Comparison of ENCODE assay signal across 17 cellular contexts in genomic region chr17:63762106-63763078, GRCh38. TPM values are rescaled to one million over a fixed set of nuclear protein-coding genes. Genes with fewer than 3 reads are reported as not detected.
DNase-seq lines count a peak whose midpoint lies in the region; ATAC-seq, FAIRE-seq and TF ChIP-seq lines count a peak whose summit lies in the region.
"Had no signal": no experiment of that assay in that cellular context is flagged by ENCODE, and none has a peak within 500 bp of the region (broad histone marks: within the 10 kb centered on the region; RNA-seq: fewer than 3 reads in every experiment).

No MANE protein-coding gene starts in this region.

- TF ChIP-seq EP300 in HepG2 (IDR thresholded peaks at IDR 0.05; ENCODE audit: low read depth in 2 of 2, low read length in 2 of 2) (no peak), HepG2 (CRISPR knock-in tag; IDR thresholded peaks at IDR 0.05; ENCODE audit: borderline replicate concordance) (no peak)

- POLR2A ChIA-PET in activated CD8-positive, alpha-beta T cell treated with anti-CD3 and anti-CD28 coated beads, Interleukin-2, amount 10 ng/mL, durations not matched to agents 7 days and 5 days (lab: Charles Lee): interaction anchor here (0.9 to 4.1 kb wide), 4 partner anchors 11 to 64 kb away, joined by 3 to 18 read pairs (median 6); partner anchors contain the start of genes CCDC47 and DDX42
- POLR2A ChIA-PET in activated CD8-positive, alpha-beta T cell treated with anti-CD3 and anti-CD28 coated beads for 36 hours (lab: Charles Lee): interaction anchor here (0.6 to 1.8 kb wide), 9 partner anchors 8 to 141 kb away, joined by 3 to 13 read pairs (median 4); partner anchors contain the start of genes CCDC47, DDX42 and STRADA
- POLR2A ChIA-PET in HepG2 (lab: Yijun Ruan, JAX): interaction anchor here (1.1 to 3.5 kb wide), 2 partner anchors 11 to 21 kb away, joined by 3 to 20 read pairs; partner anchors contain the start of genes CCDC47, DDX42 and STRADA

- H3K9me3 Mint-ChIP-seq in activated CD8-positive, alpha-beta T cell treated with anti-CD3 and anti-CD28 coated beads, Interleukin-2, amount 10 ng/mL, durations not matched to agents 7 days and 5 days (ENCODE audit: insufficient read depth): no peaks in the 10 kb centered on the region
- H3K9me3 Mint-ChIP-seq in activated CD8-positive, alpha-beta T cell treated with anti-CD3 and anti-CD28 coated beads for 36 hours: no peaks in the 10 kb centered on the region
- no peaks in the 10 kb centered on the region for H3K9me3 Mint-ChIP-seq in activated T-helper 1 cell treated with anti-CD3 and anti-CD28 coated beads, Interleukin-12 subunit alpha, Interleukin-12 subunit beta, Interleukin-2, Interleukin-4 antibody, amounts not matched to agents 30 ng/mL and 10 ng/mL and 1 ng/mL, durations not matched to agents 14 hours and 24 hours and 36 hours
- H3K9me3 Mint-ChIP-seq in type B pancreatic cell: no peaks in the 10 kb centered on the region
- H3K9me3 Mint-ChIP-seq: immature natural killer cell, mesothelial cell of epicardium had no signal

- H3K4me1 Mint-ChIP-seq in activated CD8-positive, alpha-beta T cell treated with anti-CD3 and anti-CD28 coated beads, Interleukin-2, amount 10 ng/mL, durations not matched to agents 7 days and 5 days (ENCODE audit: low read depth): peaks cover 28% of the 10 kb centered on the region
- peaks cover 22% of the 10 kb centered on the region for H3K4me1 Mint-ChIP-seq in activated CD8-positive, alpha-beta T cell treated with anti-CD3 and anti-CD28 coated beads for 36 hours (ENCODE audit: low read depth)
- H3K4me1 Mint-ChIP-seq in activated T-helper 1 cell treated with anti-CD3 and anti-CD28 coated beads, Interleukin-12 subunit alpha, Interleukin-12 subunit beta, Interleukin-2, Interleukin-4 antibody, amounts not matched to agents 30 ng/mL and 10 ng/mL and 1 ng/mL, durations not matched to agents 14 hours and 24 hours and 36 hours (ENCODE audit: low read depth): peaks cover 28% of the 10 kb centered on the region
- H3K4me1 Mint-ChIP-seq in type B pancreatic cell (ENCODE audit: unreplicated experiment): no peaks in the 10 kb centered on the region
- H3K4me1 Mint-ChIP-seq: mesothelial cell of epicardium had no signal

- DNase-seq in activated CD8-positive, alpha-beta T cell treated with anti-CD3 and anti-CD28 coated beads, Interleukin-2, amount 10 ng/mL, durations not matched to agents 7 days and 5 days: no peak
- DNase-seq in activated CD8-positive, alpha-beta T cell treated with anti-CD3 and anti-CD28 coated beads for 36 hours: no peak
- no peak for DNase-seq in activated T-helper 1 cell treated with anti-CD3 and anti-CD28 coated beads, Interleukin-12 subunit alpha, Interleukin-12 subunit beta, Interleukin-2, Interleukin-4 antibody, amounts not matched to agents 30 ng/mL and 10 ng/mL and 1 ng/mL, durations not matched to agents 14 hours and 24 hours and 36 hours (ENCODE audit: low spot score)
- DNase-seq in HepG2 (ENCODE audit: low spot score) (no peak), type B pancreatic cell (ENCODE audit: extremely low spot score, unreplicated experiment) (no peak), occipital lobe (lab: John Stamatoyannopoulos, UW) (no peak), globus pallidus (ENCODE audit: low spot score) (no peak), GM13977 (ENCODE audit: low spot score) (no peak)
- DNase-seq: Calu3, immature natural killer cell, NCI-H1694 had no signal

- H3K9ac ChIP-seq in HepG2 (ENCODE audit: insufficient read depth, low read depth, low read length): no peak overlapping the region

- no peak overlapping the region for H3K4me2 ChIP-seq in HepG2 (ENCODE audit: low read depth, low read length)

- H3K36me3 ChIP-seq in HepG2 (replicated peaks in 1 of 2; ENCODE audit: control insufficient read depth in 1 of 2, insufficient read depth in 2 of 2, low read length in 2 of 2): peaks cover 32 to 77% of the 10 kb centered on the region in 2 experiments

- CTCF ChIA-PET in activated CD8-positive, alpha-beta T cell treated with anti-CD3 and anti-CD28 coated beads, Interleukin-2, amount 10 ng/mL, durations not matched to agents 7 days and 5 days (lab: Charles Lee): interaction anchor here (0.8 to 2.0 kb wide), 9 partner anchors 10 to 337 kb away, joined by 3 to 15 read pairs (median 4); partner anchors contain the start of genes CCDC47 and DDX42
- CTCF ChIA-PET in activated CD8-positive, alpha-beta T cell treated with anti-CD3 and anti-CD28 coated beads for 36 hours (lab: Charles Lee): interaction anchor here (1.1 to 2.0 kb wide), 4 partner anchors 10 to 67 kb away, joined by 4 to 6 read pairs (median 4); partner anchors contain the start of genes CCDC47 and DDX42
- CTCF ChIA-PET in HepG2 (lab: Yijun Ruan, JAX; ENCODE audit: low intra/inter-chr PET ratio, low total read pairs): no interaction called here

- no peaks in the 10 kb centered on the region for H3K27me3 ChIP-seq in HepG2 (ENCODE audit: control insufficient read depth in 1 of 2, insufficient read depth in 2 of 2, low read length in 2 of 2)
- H3K27me3 ChIP-seq: gastroesophageal sphincter had no signal

- H3K27ac Mint-ChIP-seq in activated CD8-positive, alpha-beta T cell treated with anti-CD3 and anti-CD28 coated beads, Interleukin-2, amount 10 ng/mL, durations not matched to agents 7 days and 5 days: peak overlapping the region; percentile 17
- H3K27ac Mint-ChIP-seq in activated CD8-positive, alpha-beta T cell treated with anti-CD3 and anti-CD28 coated beads for 36 hours: no peak overlapping the region
- peak overlapping the region; percentile 52 for H3K27ac Mint-ChIP-seq in activated T-helper 1 cell treated with anti-CD3 and anti-CD28 coated beads, Interleukin-12 subunit alpha, Interleukin-12 subunit beta, Interleukin-2, Interleukin-4 antibody, amounts not matched to agents 30 ng/mL and 10 ng/mL and 1 ng/mL, durations not matched to agents 14 hours and 24 hours and 36 hours
- peak overlapping the region; percentile 3 for H3K27ac Mint-ChIP-seq in type B pancreatic cell
- H3K27ac Mint-ChIP-seq: activated naive CD8-positive, alpha-beta T cell; mesothelial cell of epicardium had no signal

- BruUV-seq in HepG2 (replicated peaks; lab: Mats Ljungman, UMichigan): no TSS peak

- no peak for ATAC-seq in activated CD8-positive, alpha-beta T cell treated with anti-CD3 and anti-CD28 coated beads, Interleukin-2, amount 10 ng/mL, durations not matched to agents 7 days and 5 days
- no peak for ATAC-seq in activated CD8-positive, alpha-beta T cell treated with anti-CD3 and anti-CD28 coated beads for 36 hours
- ATAC-seq in HepG2: no peak
- ATAC-seq: gastroesophageal sphincter, SK-N-SH treated with all-trans-retinoic acid at 6 μM for 48 hours had no signal

- peaks cover 61% of the 10 kb centered on the region for H3K36me3 Mint-ChIP-seq in activated CD8-positive, alpha-beta T cell treated with anti-CD3 and anti-CD28 coated beads, Interleukin-2, amount 10 ng/mL, durations not matched to agents 7 days and 5 days (ENCODE audit: low read depth)
- H3K36me3 Mint-ChIP-seq in activated CD8-positive, alpha-beta T cell treated with anti-CD3 and anti-CD28 coated beads for 36 hours (ENCODE audit: low read depth): peaks cover 58% of the 10 kb centered on the region
- H3K36me3 Mint-ChIP-seq in activated T-helper 1 cell treated with anti-CD3 and anti-CD28 coated beads, Interleukin-12 subunit alpha, Interleukin-12 subunit beta, Interleukin-2, Interleukin-4 antibody, amounts not matched to agents 30 ng/mL and 10 ng/mL and 1 ng/mL, durations not matched to agents 14 hours and 24 hours and 36 hours (ENCODE audit: low read depth): peaks cover 58% of the 10 kb centered on the region
- H3K36me3 Mint-ChIP-seq in type B pancreatic cell: peaks cover 18% of the 10 kb centered on the region

- no peaks in the 10 kb centered on the region for H4K20me1 ChIP-seq in HepG2 (ENCODE audit: insufficient read depth, low read length)

- no peaks in the 10 kb centered on the region for H3K27me3 Mint-ChIP-seq in activated CD8-positive, alpha-beta T cell treated with anti-CD3 and anti-CD28 coated beads, Interleukin-2, amount 10 ng/mL, durations not matched to agents 7 days and 5 days (ENCODE audit: low read depth)
- H3K27me3 Mint-ChIP-seq in activated CD8-positive, alpha-beta T cell treated with anti-CD3 and anti-CD28 coated beads for 36 hours: no peaks in the 10 kb centered on the region
- H3K27me3 Mint-ChIP-seq in activated T-helper 1 cell treated with anti-CD3 and anti-CD28 coated beads, Interleukin-12 subunit alpha, Interleukin-12 subunit beta, Interleukin-2, Interleukin-4 antibody, amounts not matched to agents 30 ng/mL and 10 ng/mL and 1 ng/mL, durations not matched to agents 14 hours and 24 hours and 36 hours (ENCODE audit: insufficient read depth): no peaks in the 10 kb centered on the region
- no peaks in the 10 kb centered on the region for H3K27me3 Mint-ChIP-seq in type B pancreatic cell
- H3K27me3 Mint-ChIP-seq: activated naive CD8-positive, alpha-beta T cell had no signal

- H3K4me3 ChIP-seq in HepG2 (replicated peaks in 1 of 3; ENCODE audit: insufficient read depth in 1 of 3, low read depth in 2 of 3, low read length in 3 of 3): no peak overlapping the region
- H3K4me3 ChIP-seq: gastroesophageal sphincter had no signal

- intact Hi-C loops in activated CD8-positive, alpha-beta T cell treated with anti-CD3 and anti-CD28 coated beads for 36 hours (cut with micrococcal nuclease): no loop called here
- intact Hi-C loops in activated T-helper 1 cell treated with anti-CD3 and anti-CD28 coated beads, Interleukin-12 subunit alpha, Interleukin-12 subunit beta, Interleukin-2, Interleukin-4 antibody, amounts not matched to agents 30 ng/mL and 10 ng/mL and 1 ng/mL, durations not matched to agents 14 hours and 24 hours and 36 hours (cut with micrococcal nuclease): no loop called here
- intact Hi-C loops in HepG2 (cut with micrococcal nuclease; ENCODE audit: unreplicated experiment): no loop called here

- TF ChIP-seq CTCF in activated CD8-positive, alpha-beta T cell treated with anti-CD3 and anti-CD28 coated beads for 36 hours (IDR thresholded peaks at IDR 0.05): no peak
- TF ChIP-seq CTCF in HepG2 (CRISPR knock-in tag; IDR thresholded peaks at IDR 0.05) (no peak), type B pancreatic cell (conservative IDR thresholded peaks at IDR 0.05) (no peak), GM13977 (IDR thresholded peaks at IDR 0.05; ENCODE audit: extremely low read depth, insufficient read depth, missing control alignments) (no peak)

- H3K9me3 ChIP-seq in HepG2 (ENCODE audit: low read length): no peaks in the 10 kb centered on the region
- H3K9me3 ChIP-seq: gastroesophageal sphincter had no signal

- 96% methylated on average over 5 of the region's 5 CpGs for WGBS in HepG2 (ENCODE audit: low lambda C conversion rate)

- no peaks in the 10 kb centered on the region for H3K4me1 ChIP-seq in HepG2 (ENCODE audit: insufficient read depth, low read length)

- no peak overlapping the region for H2AFZ ChIP-seq in HepG2 (ENCODE audit: low read length)

- no peak for FAIRE-seq in HepG2 (lab: Jason Lieb, UNC)
- FAIRE-seq: G401.6 had no signal

- TF ChIP-seq RAD21 in HepG2 (CRISPR knock-in tag; IDR thresholded peaks at IDR 0.05): no peak

- H3K4me3 Mint-ChIP-seq in activated CD8-positive, alpha-beta T cell treated with anti-CD3 and anti-CD28 coated beads, Interleukin-2, amount 10 ng/mL, durations not matched to agents 7 days and 5 days: no peak overlapping the region
- no peak overlapping the region for H3K4me3 Mint-ChIP-seq in activated CD8-positive, alpha-beta T cell treated with anti-CD3 and anti-CD28 coated beads for 36 hours
- no peak overlapping the region for H3K4me3 Mint-ChIP-seq in activated T-helper 1 cell treated with anti-CD3 and anti-CD28 coated beads, Interleukin-12 subunit alpha, Interleukin-12 subunit beta, Interleukin-2, Interleukin-4 antibody, amounts not matched to agents 30 ng/mL and 10 ng/mL and 1 ng/mL, durations not matched to agents 14 hours and 24 hours and 36 hours
- no peak overlapping the region for H3K4me3 Mint-ChIP-seq in type B pancreatic cell
- H3K4me3 Mint-ChIP-seq: activated naive CD8-positive, alpha-beta T cell; immature natural killer cell; mesothelial cell of epicardium had no signal

- no peak for TF ChIP-seq POLR2A in HepG2 (IDR thresholded peaks at IDR 0.05; ENCODE audit: insufficient read depth in 1 of 2, low read depth in 2 of 2, low read length in 2 of 2)

- H3K27ac ChIP-seq in HepG2 (ENCODE audit: extremely low read length, insufficient read depth, low read length): no peak overlapping the region
- H3K27ac ChIP-seq: gastroesophageal sphincter, VCaP had no signal

- H3K79me2 ChIP-seq in HepG2 (ENCODE audit: insufficient read depth, low read length): peaks cover 19% of the 10 kb centered on the region

- in situ Hi-C loops in HepG2 (cut with HindIII; ENCODE audit: extremely low pct_ligation_motif_present, low pct_unique_long_range_greater_than_20kb): no loop called here
- in situ Hi-C loops in GM13977 (cut with MboI; ENCODE audit: low pct_unique_long_range_greater_than_20kb, low sequenced_read_pairs, unreplicated experiment): no loop called here

RNA-seq across cellular contexts. Expression of gene CCDC47, which starts 11.0 kb away (rescaled TPM):
- total RNA-seq in activated CD8-positive, alpha-beta T cell treated with anti-CD3 and anti-CD28 coated beads, Interleukin-2, amount 10 ng/mL, durations not matched to agents 7 days and 5 days: 10 to 100 TPM; 59.4 to 61.1 TPM
- total RNA-seq in activated CD8-positive, alpha-beta T cell treated with anti-CD3 and anti-CD28 coated beads for 36 hours: 10 to 100 TPM; 63.0 to 64.4 TPM
- total RNA-seq in activated T-helper 1 cell treated with anti-CD3 and anti-CD28 coated beads, Interleukin-12 subunit alpha, Interleukin-12 subunit beta, Interleukin-2, Interleukin-4 antibody, amounts not matched to agents 30 ng/mL and 10 ng/mL and 1 ng/mL, durations not matched to agents 14 hours and 24 hours and 36 hours: 74.8 and 79.2 TPM in 2 replicates
- total RNA-seq in HepG2 (2016; rRNA removed; fragmentation: Illumina TruSeq; extraction: Trizol) (61.6 and 99.5 TPM in 2 replicates), type B pancreatic cell (ENCODE audit: low replicate concordance) (71.8 and 78.2 TPM in 2 replicates), occipital lobe (49.9 TPM)
- total RNA-seq in HepG2 (2016; cell fraction: cytosol; rRNA removed; fragmentation: Illumina TruSeq; extraction: Trizol; ENCODE audit: low read depth): 14.7 and 18.1 TPM in 2 replicates
- total RNA-seq in HepG2 (2016; cell fraction: insoluble cytoplasmic fraction; rRNA removed; fragmentation: Illumina TruSeq; extraction: Trizol): 56.1 and 100 TPM in 2 replicates
- 15.1 and 20.6 TPM in 2 replicates for total RNA-seq in HepG2 (2016; cell fraction: membrane; rRNA removed; fragmentation: Illumina TruSeq; extraction: Trizol)
- total RNA-seq in HepG2 (2016; cell fraction: nucleus; rRNA removed; fragmentation: Illumina TruSeq; extraction: Trizol): 87.9 and 101 TPM in 2 replicates
- 54.4 and 59.3 TPM in 2 replicates for polyA plus RNA-seq in HepG2 (2011; rRNA removed)
- polyA plus RNA-seq in HepG2 (2011; cell fraction: cytosol; rRNA removed): 31.9 and 50.0 TPM in 2 replicates
- 16.9 and 28.0 TPM in 2 replicates for polyA plus RNA-seq in HepG2 (2011; cell fraction: nucleus; rRNA removed)
- polyA plus RNA-seq in HepG2 (2012): 84.0 and 93.9 TPM in 2 replicates
- 4.5 and 4.6 TPM in 2 replicates for polyA plus RNA-seq in HepG2 (2016; cell fraction: cytosol; fragmentation: Illumina TruSeq; extraction: Trizol; ENCODE audit: low read depth)
- 48.5 and 55.2 TPM in 2 replicates for polyA plus RNA-seq in HepG2 (2016; cell fraction: insoluble cytoplasmic fraction; fragmentation: Illumina TruSeq; extraction: Trizol; ENCODE audit: low read depth)
- polyA plus RNA-seq in HepG2 (2016; cell fraction: membrane; fragmentation: Illumina TruSeq; extraction: Trizol; ENCODE audit: low read depth): 7.8 and 9.6 TPM in 2 replicates
- 108 and 115 TPM in 2 replicates for polyA plus RNA-seq in HepG2 (2016; cell fraction: nucleus; fragmentation: Illumina TruSeq; extraction: Trizol; ENCODE audit: insufficient read depth, low read depth)
- 19.5 and 38.0 TPM in 2 replicates for polyA minus RNA-seq in HepG2 (2011; rRNA and poly(A)+ RNA removed; ENCODE audit: low replicate concordance)
- 45.4 and 57.4 TPM in 2 replicates for polyA minus RNA-seq in HepG2 (2011; cell fraction: cytosol; rRNA and poly(A)+ RNA removed)
- 39.5 and 51.5 TPM in 2 replicates for polyA minus RNA-seq in HepG2 (2011; cell fraction: nucleus; rRNA and poly(A)+ RNA removed)

RNA-seq across cellular contexts. Expression of gene DDX42, which starts 11.6 kb away (rescaled TPM):
- total RNA-seq in activated CD8-positive, alpha-beta T cell treated with anti-CD3 and anti-CD28 coated beads, Interleukin-2, amount 10 ng/mL, durations not matched to agents 7 days and 5 days: 100 to 1,000 TPM; 106 to 116 TPM
- 10 to 100 TPM; 91.9 to 96.0 TPM for total RNA-seq in activated CD8-positive, alpha-beta T cell treated with anti-CD3 and anti-CD28 coated beads for 36 hours
- total RNA-seq in activated T-helper 1 cell treated with anti-CD3 and anti-CD28 coated beads, Interleukin-12 subunit alpha, Interleukin-12 subunit beta, Interleukin-2, Interleukin-4 antibody, amounts not matched to agents 30 ng/mL and 10 ng/mL and 1 ng/mL, durations not matched to agents 14 hours and 24 hours and 36 hours: 147 and 149 TPM in 2 replicates
- total RNA-seq in HepG2 (2016; rRNA removed; fragmentation: Illumina TruSeq; extraction: Trizol): 81.5 and 87.2 TPM in 2 replicates
- 29.4 and 40.6 TPM in 2 replicates for total RNA-seq in HepG2 (2016; cell fraction: cytosol; rRNA removed; fragmentation: Illumina TruSeq; extraction: Trizol; ENCODE audit: low read depth)
- 78.3 and 81.1 TPM in 2 replicates for total RNA-seq in HepG2 (2016; cell fraction: insoluble cytoplasmic fraction; rRNA removed; fragmentation: Illumina TruSeq; extraction: Trizol)
- total RNA-seq in HepG2 (2016; cell fraction: membrane; rRNA removed; fragmentation: Illumina TruSeq; extraction: Trizol): 42.5 and 44.3 TPM in 2 replicates
- 143 and 164 TPM in 2 replicates for total RNA-seq in HepG2 (2016; cell fraction: nucleus; rRNA removed; fragmentation: Illumina TruSeq; extraction: Trizol)
- 92.9 and 104 TPM in 2 replicates for polyA plus RNA-seq in HepG2 (2011; rRNA removed)
- 28.9 and 41.0 TPM in 2 replicates for polyA plus RNA-seq in HepG2 (2011; cell fraction: cytosol; rRNA removed)
- polyA plus RNA-seq in HepG2 (2011; cell fraction: nucleus; rRNA removed): 278 and 375 TPM in 2 replicates
- 110 and 116 TPM in 2 replicates for polyA plus RNA-seq in HepG2 (2012)
- polyA plus RNA-seq in HepG2 (2016; cell fraction: cytosol; fragmentation: Illumina TruSeq; extraction: Trizol; ENCODE audit: low read depth): 6.4 and 8.6 TPM in 2 replicates
- polyA plus RNA-seq in HepG2 (2016; cell fraction: insoluble cytoplasmic fraction; fragmentation: Illumina TruSeq; extraction: Trizol; ENCODE audit: low read depth): 109 TPM in 2 replicates
- polyA plus RNA-seq in HepG2 (2016; cell fraction: membrane; fragmentation: Illumina TruSeq; extraction: Trizol; ENCODE audit: low read depth): 21.9 and 25.7 TPM in 2 replicates
- 292 and 329 TPM in 2 replicates for polyA plus RNA-seq in HepG2 (2016; cell fraction: nucleus; fragmentation: Illumina TruSeq; extraction: Trizol; ENCODE audit: insufficient read depth, low read depth)
- 22.3 and 35.8 TPM in 2 replicates for polyA minus RNA-seq in HepG2 (2011; rRNA and poly(A)+ RNA removed; ENCODE audit: low replicate concordance)
- 39.0 and 47.1 TPM in 2 replicates for polyA minus RNA-seq in HepG2 (2011; cell fraction: cytosol; rRNA and poly(A)+ RNA removed)
- 292 and 335 TPM in 2 replicates for polyA minus RNA-seq in HepG2 (2011; cell fraction: nucleus; rRNA and poly(A)+ RNA removed)
- 124 and 148 TPM in 2 replicates for total RNA-seq in type B pancreatic cell (ENCODE audit: low replicate concordance)
- total RNA-seq in occipital lobe: 73.5 TPM

RNA-seq across cellular contexts. Expression of gene STRADA, which starts 20.8 kb away (rescaled TPM):
- 10 to 100 TPM; 46.0 to 49.9 TPM for total RNA-seq in activated CD8-positive, alpha-beta T cell treated with anti-CD3 and anti-CD28 coated beads, Interleukin-2, amount 10 ng/mL, durations not matched to agents 7 days and 5 days
- 10 to 100 TPM; 44.8 to 48.8 TPM for total RNA-seq in activated CD8-positive, alpha-beta T cell treated with anti-CD3 and anti-CD28 coated beads for 36 hours
- total RNA-seq in activated T-helper 1 cell treated with anti-CD3 and anti-CD28 coated beads, Interleukin-12 subunit alpha, Interleukin-12 subunit beta, Interleukin-2, Interleukin-4 antibody, amounts not matched to agents 30 ng/mL and 10 ng/mL and 1 ng/mL, durations not matched to agents 14 hours and 24 hours and 36 hours: 59.1 and 59.4 TPM in 2 replicates
- total RNA-seq in HepG2 (2016; rRNA removed; fragmentation: Illumina TruSeq; extraction: Trizol): 16.1 and 17.9 TPM in 2 replicates
- 3.7 and 4.0 TPM in 2 replicates for total RNA-seq in HepG2 (2016; cell fraction: cytosol; rRNA removed; fragmentation: Illumina TruSeq; extraction: Trizol; ENCODE audit: low read depth)
- total RNA-seq in HepG2 (2016; cell fraction: insoluble cytoplasmic fraction; rRNA removed; fragmentation: Illumina TruSeq; extraction: Trizol): 15.8 and 17.3 TPM in 2 replicates
- 7.7 and 7.8 TPM in 2 replicates for total RNA-seq in HepG2 (2016; cell fraction: membrane; rRNA removed; fragmentation: Illumina TruSeq; extraction: Trizol)
- total RNA-seq in HepG2 (2016; cell fraction: nucleus; rRNA removed; fragmentation: Illumina TruSeq; extraction: Trizol): 27.8 and 29.5 TPM in 2 replicates
- 17.3 and 17.6 TPM in 2 replicates for polyA plus RNA-seq in HepG2 (2011; rRNA removed)
- 7.0 and 7.6 TPM in 2 replicates for polyA plus RNA-seq in HepG2 (2011; cell fraction: cytosol; rRNA removed)
- polyA plus RNA-seq in HepG2 (2011; cell fraction: nucleus; rRNA removed): 36.3 and 37.3 TPM in 2 replicates
- 10.9 and 13.7 TPM in 2 replicates for polyA plus RNA-seq in HepG2 (2012)
- polyA plus RNA-seq in HepG2 (2016; cell fraction: cytosol; fragmentation: Illumina TruSeq; extraction: Trizol; ENCODE audit: low read depth): 3.1 and 3.6 TPM in 2 replicates
- 18.9 and 21.4 TPM in 2 replicates for polyA plus RNA-seq in HepG2 (2016; cell fraction: insoluble cytoplasmic fraction; fragmentation: Illumina TruSeq; extraction: Trizol; ENCODE audit: low read depth)
- polyA plus RNA-seq in HepG2 (2016; cell fraction: membrane; fragmentation: Illumina TruSeq; extraction: Trizol; ENCODE audit: low read depth): 6.6 and 7.5 TPM in 2 replicates
- 51.3 and 56.2 TPM in 2 replicates for polyA plus RNA-seq in HepG2 (2016; cell fraction: nucleus; fragmentation: Illumina TruSeq; extraction: Trizol; ENCODE audit: insufficient read depth, low read depth)
- polyA minus RNA-seq in HepG2 (2011; rRNA and poly(A)+ RNA removed; ENCODE audit: low replicate concordance): 15.1 and 16.7 TPM in 2 replicates
- 4.1 and 4.2 TPM in 2 replicates for polyA minus RNA-seq in HepG2 (2011; cell fraction: cytosol; rRNA and poly(A)+ RNA removed)
- 25.2 and 27.6 TPM in 2 replicates for polyA minus RNA-seq in HepG2 (2011; cell fraction: nucleus; rRNA and poly(A)+ RNA removed)
- 26.5 and 43.9 TPM in 2 replicates for total RNA-seq in type B pancreatic cell (ENCODE audit: low replicate concordance)
- total RNA-seq in occipital lobe: 27.8 TPM
